In the genomic region with DNA sequence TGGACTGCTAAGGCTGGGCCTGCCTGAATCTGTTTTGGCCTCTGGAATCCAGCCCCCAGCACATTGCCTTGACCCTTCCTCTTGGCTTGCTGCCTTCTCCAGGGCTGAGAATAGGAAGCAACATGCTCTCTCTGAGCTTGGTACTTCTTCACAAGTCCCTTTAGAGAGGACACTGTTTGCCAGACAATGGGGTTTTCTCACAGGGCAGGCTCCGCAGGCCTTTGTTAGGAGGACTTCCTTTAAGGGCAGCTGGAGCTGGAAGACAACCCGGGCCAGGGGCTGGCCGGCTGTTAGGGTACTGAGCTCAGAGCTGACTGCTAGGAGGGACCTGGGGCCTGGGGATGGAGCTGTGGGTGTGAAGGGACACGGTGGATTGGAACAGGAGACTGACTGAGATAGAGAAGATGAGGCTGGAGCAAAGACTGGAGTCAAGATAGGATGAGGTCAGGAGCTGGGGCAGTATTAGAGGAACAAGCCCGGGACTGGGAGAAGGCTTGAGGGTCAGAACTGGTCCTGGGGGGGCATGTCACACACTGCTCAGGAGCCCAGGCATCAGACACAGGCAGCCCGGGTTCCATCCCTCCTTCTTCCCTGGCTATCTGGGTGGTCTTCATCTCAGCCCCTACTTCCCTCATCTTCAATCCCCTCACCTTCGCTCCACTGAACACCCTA, we compare ENCODE assay signal across 21 cellular contexts. TPM values are rescaled to one million over a fixed set of nuclear protein-coding genes. Genes with fewer than 3 reads are reported as not detected.
DNase-seq lines count a peak whose midpoint lies in the region; ATAC-seq and TF ChIP-seq lines count a peak whose summit lies in the region.
"Had no signal": no experiment of that assay in that cellular context is flagged by ENCODE, and none has a peak within 500 bp of the region (broad histone marks: within the 10 kb centered on the region; RNA-seq: fewer than 3 reads in every experiment).

No MANE protein-coding gene starts in this region.

- no peaks in the 10 kb centered on the region for H3K9me3 ChIP-seq in testis
- H3K9me3 ChIP-seq: BLaER1 had no signal

- intact Hi-C loops in testis (cut with DNase I; ENCODE audit: low total_unique reads) = no loop called here

- no peak for TF ChIP-seq POLR2A in testis (IDR thresholded peaks at IDR 0.05)

- no peak for ATAC-seq in stimulated activated naive B cell treated with anti-CD40 and anti-IgM and Interleukin-4, amounts not matched to agents 10 μg/mL and 1 μg/mL and 100 μg/mL, for 72 hours (replicated peaks)

- no peaks in the 10 kb centered on the region for H3K36me3 ChIP-seq in testis (ENCODE audit: low read depth, missing control alignments)
- H3K36me3 ChIP-seq: BLaER1 had no signal

- no peak overlapping the region for H3K4me3 ChIP-seq in testis
- H3K4me3 ChIP-seq: BLaER1 had no signal

- no peaks in the 10 kb centered on the region for H3K27me3 ChIP-seq in testis

- H3K27ac Mint-ChIP-seq in endothelial cell (ENCODE audit: unreplicated experiment) (peak overlapping the region; percentile 4), neural crest cell (ENCODE audit: unreplicated experiment) (peak overlapping the region; percentile 20)
- H3K27ac Mint-ChIP-seq in stimulated activated naive B cell treated with anti-CD40 and anti-IgM and Interleukin-4, amounts not matched to agents 10 μg/mL and 1 μg/mL and 100 μg/mL, for 72 hours = no peak overlapping the region
- H3K27ac Mint-ChIP-seq: CD4-positive, alpha-beta memory T cell had no signal

- no peak for TF ChIP-seq CTCF in endothelial cell (IDR thresholded peaks at IDR 0.05; ENCODE audit: unreplicated experiment)
- no peak for TF ChIP-seq CTCF in neural crest cell (conservative IDR thresholded peaks at IDR 0.05)
- TF ChIP-seq CTCF in testis (IDR thresholded peaks at IDR 0.05) = no peak

- 46 to 48% methylated on average over 7 of the region's 7 CpGs for WGBS in testis, 2 donors

- H3K4me3 Mint-ChIP-seq in endothelial cell (ENCODE audit: unreplicated experiment) (no peak overlapping the region), neural crest cell (no peak overlapping the region)
- H3K4me3 Mint-ChIP-seq in stimulated activated naive B cell treated with anti-CD40 and anti-IgM and Interleukin-4, amounts not matched to agents 10 μg/mL and 1 μg/mL and 100 μg/mL, for 72 hours = no peak overlapping the region
- H3K4me3 Mint-ChIP-seq: CD4-positive, alpha-beta memory T cell had no signal

- peak; percentile 55 for DNase-seq in activated effector memory CD4-positive, alpha-beta T cell treated with anti-CD3 and anti-CD28 coated beads, Interleukin-2, amount 50 U/mL, for 16 hours
- DNase-seq in activated effector memory CD4-positive, alpha-beta T cell treated with Interleukin-2 at 50 U/mL for 16 hours = no peak
- no peak for DNase-seq in endothelial cell (ENCODE audit: low spot score)
- DNase-seq in neural crest cell (ENCODE audit: low read depth, low spot score) = no peak
- peak; percentile 41 for DNase-seq in testis
- DNase-seq in stimulated activated naive B cell treated with anti-CD40 and anti-IgM and Interleukin-4, amounts not matched to agents 10 μg/mL and 1 μg/mL and 100 μg/mL, for 72 hours = no peak
- DNase-seq in central memory CD4-positive, alpha-beta T cell = no peak
- DNase-seq in GDM1 (lab: John Stamatoyannopoulos, UW) = no peak
- DNase-seq: CD4-positive, alpha-beta memory T cell; DMS53; EL; GOT3; KBM-7; NCI-H1105 treated with DMSO at 0.1 percent for 48 hours; NCI-H187; NCI-H2107; NCI-H510A; NCI-H748 treated with DMSO at 0.1 percent for 48 hours; NK-92 treated with Interleukin-12 subunit alpha and Interleukin-12 subunit beta, amount 100 ng/mL, for 24 hours; SHP77 treated with DMSO at 0.1 percent for 48 hours had no signal

- H3K4me1 Mint-ChIP-seq in endothelial cell (ENCODE audit: unreplicated experiment) (peaks cover 7% of the 10 kb centered on the region), neural crest cell (peaks cover 9% of the 10 kb centered on the region)
- H3K4me1 Mint-ChIP-seq in stimulated activated naive B cell treated with anti-CD40 and anti-IgM and Interleukin-4, amounts not matched to agents 10 μg/mL and 1 μg/mL and 100 μg/mL, for 72 hours = peaks cover 3 to 4% of the 10 kb centered on the region in 2 donors

- peaks cover 7% of the 10 kb centered on the region for H3K4me1 ChIP-seq in testis

- H3K9me3 Mint-ChIP-seq in endothelial cell (ENCODE audit: unreplicated experiment) (no peaks in the 10 kb centered on the region), neural crest cell (no peaks in the 10 kb centered on the region)
- H3K9me3 Mint-ChIP-seq in stimulated activated naive B cell treated with anti-CD40 and anti-IgM and Interleukin-4, amounts not matched to agents 10 μg/mL and 1 μg/mL and 100 μg/mL, for 72 hours = peaks cover 0 to 1% of the 10 kb centered on the region in 2 donors

- no peak overlapping the region for H3K27ac ChIP-seq in testis
- H3K27ac ChIP-seq: BLaER1 had no signal

- peaks cover 6% of the 10 kb centered on the region for H3K27me3 Mint-ChIP-seq in endothelial cell (ENCODE audit: unreplicated experiment)
- peaks cover 23% of the 10 kb centered on the region for H3K27me3 Mint-ChIP-seq in neural crest cell (ENCODE audit: low read depth)
- H3K27me3 Mint-ChIP-seq in stimulated activated naive B cell treated with anti-CD40 and anti-IgM and Interleukin-4, amounts not matched to agents 10 μg/mL and 1 μg/mL and 100 μg/mL, for 72 hours = peaks cover 40% of the 10 kb centered on the region in 2 donors

- H3K36me3 Mint-ChIP-seq in endothelial cell (ENCODE audit: low read depth, unreplicated experiment) (no peaks in the 10 kb centered on the region), neural crest cell (ENCODE audit: low read depth) (no peaks in the 10 kb centered on the region)
- H3K36me3 Mint-ChIP-seq in stimulated activated naive B cell treated with anti-CD40 and anti-IgM and Interleukin-4, amounts not matched to agents 10 μg/mL and 1 μg/mL and 100 μg/mL, for 72 hours = no peaks in the 10 kb centered on the region

RNA-seq across cellular contexts. Expression of a gene that starts 5.4 kb away (rescaled TPM):
- 11.7 TPM for total RNA-seq in endothelial cell (ENCODE audit: unreplicated experiment)
- total RNA-seq in neural crest cell = 16.7 TPM in 2 replicates
- total RNA-seq in testis = 10 to 100 TPM; 15.7 to 22.2 TPM
- polyA plus RNA-seq in testis (ENCODE audit: insufficient read depth, low read depth, low replicate concordance) = 11.8 TPM
- total RNA-seq: CD4-positive, alpha-beta memory T cell had no signal
- polyA plus RNA-seq: CD4-positive, alpha-beta memory T cell had no signal

Comparison
In these comparisons a context has a peak if more than half of its experiments do, and no peak if none do; other contexts are left out.
1. DNase-seq: peak in activated effector memory CD4-positive, alpha-beta T cell treated with anti-CD3 and anti-CD28 coated beads, Interleukin-2, amount 50 U/mL, for 16 hours (single experiment) and testis (single experiment); none in activated effector memory CD4-positive, alpha-beta T cell treated with Interleukin-2 at 50 U/mL for 16 hours (single experiment), endothelial cell (single experiment), neural crest cell (single experiment), stimulated activated naive B cell treated with anti-CD40 and anti-IgM and Interleukin-4, amounts not matched to agents 10 μg/mL and 1 μg/mL and 100 μg/mL, for 72 hours (single experiment), central memory CD4-positive, alpha-beta T cell (single experiment) and GDM1 (single experiment).